18 cellular contexts compared by ENCODE assay signal in genomic region chr10:100403734-100404133, GRCh38. TPM values are rescaled to one million over a fixed set of nuclear protein-coding genes. Genes with fewer than 3 reads are reported as not detected.
DNase-seq lines count a peak whose midpoint lies in the region; ATAC-seq lines count a peak whose summit lies in the region.
"Had no signal": no experiment of that assay in that cellular context is flagged by ENCODE, and none has a peak within 500 bp of the region (broad histone marks: within the 10 kb centered on the region; RNA-seq: fewer than 3 reads in every experiment).

No MANE protein-coding gene starts in this region.

- ATAC-seq in GM21390 (IDR thresholded peaks at IDR 0.05; ENCODE audit: unreplicated experiment), result no peak

- peak; percentile 31 for DNase-seq in DMS 273 (lab: John Stamatoyannopoulos, UW; ENCODE audit: unreplicated experiment)
- DNase-seq in DMS 273 treated with DMSO at 0.1 percent for 48 hours (lab: John Stamatoyannopoulos, UW), result no peak
- peak; percentile 31 for DNase-seq in DMS79 treated with DMSO at 0.1 percent for 48 hours (lab: John Stamatoyannopoulos, UW)
- peak; percentile 3 for DNase-seq in NCI-H2171 (lab: John Stamatoyannopoulos, UW)
- peak; percentile 11 for DNase-seq in myocyte (ENCODE audit: low read depth)
- no peak for DNase-seq in AML-193 (lab: John Stamatoyannopoulos, UW)
- DNase-seq: ACHN, Calu3, DMS53, EL, GF-D8, GM23248, H7, NCI-H2081 treated with DMSO at 0.1 percent for 48 hours, NCI-H510A, SIG-M5 had no signal

RNA-seq across cellular contexts. Expression of gene SCD, which starts 56.7 kb away (rescaled TPM):
- total RNA-seq in myocyte, result 502 and 937 TPM in 2 replicates
- 327 TPM for polyA plus RNA-seq in myocyte (2012)

RNA-seq across cellular contexts. Expression of gene WNT8B, which starts 59.1 kb away (rescaled TPM):
- not detected in 2 replicates for total RNA-seq in myocyte
- not detected for polyA plus RNA-seq in myocyte (2012)
- total RNA-seq: Calu3; GM23248; T-helper 1 cell treated with Interleukin-12 subunit alpha and Interleukin-12 subunit beta and Interleukin-4 antibody, amounts not matched to agents 30 ng/mL and 1 ng/mL, for 36 hours had no signal
- polyA plus RNA-seq: GM23248 had no signal

Comparison
In these comparisons a context has a peak if more than half of its experiments do, and no peak if none do; other contexts are left out.
1. DNase-seq: peak in DMS 273 (single experiment), DMS79 treated with DMSO at 0.1 percent for 48 hours (single experiment), NCI-H2171 (single experiment) and myocyte (single experiment); none in DMS 273 treated with DMSO at 0.1 percent for 48 hours (single experiment) and AML-193 (0 of 2).